Comparison of ENCODE assay signal across 8 cellular contexts in the genomic region with DNA sequence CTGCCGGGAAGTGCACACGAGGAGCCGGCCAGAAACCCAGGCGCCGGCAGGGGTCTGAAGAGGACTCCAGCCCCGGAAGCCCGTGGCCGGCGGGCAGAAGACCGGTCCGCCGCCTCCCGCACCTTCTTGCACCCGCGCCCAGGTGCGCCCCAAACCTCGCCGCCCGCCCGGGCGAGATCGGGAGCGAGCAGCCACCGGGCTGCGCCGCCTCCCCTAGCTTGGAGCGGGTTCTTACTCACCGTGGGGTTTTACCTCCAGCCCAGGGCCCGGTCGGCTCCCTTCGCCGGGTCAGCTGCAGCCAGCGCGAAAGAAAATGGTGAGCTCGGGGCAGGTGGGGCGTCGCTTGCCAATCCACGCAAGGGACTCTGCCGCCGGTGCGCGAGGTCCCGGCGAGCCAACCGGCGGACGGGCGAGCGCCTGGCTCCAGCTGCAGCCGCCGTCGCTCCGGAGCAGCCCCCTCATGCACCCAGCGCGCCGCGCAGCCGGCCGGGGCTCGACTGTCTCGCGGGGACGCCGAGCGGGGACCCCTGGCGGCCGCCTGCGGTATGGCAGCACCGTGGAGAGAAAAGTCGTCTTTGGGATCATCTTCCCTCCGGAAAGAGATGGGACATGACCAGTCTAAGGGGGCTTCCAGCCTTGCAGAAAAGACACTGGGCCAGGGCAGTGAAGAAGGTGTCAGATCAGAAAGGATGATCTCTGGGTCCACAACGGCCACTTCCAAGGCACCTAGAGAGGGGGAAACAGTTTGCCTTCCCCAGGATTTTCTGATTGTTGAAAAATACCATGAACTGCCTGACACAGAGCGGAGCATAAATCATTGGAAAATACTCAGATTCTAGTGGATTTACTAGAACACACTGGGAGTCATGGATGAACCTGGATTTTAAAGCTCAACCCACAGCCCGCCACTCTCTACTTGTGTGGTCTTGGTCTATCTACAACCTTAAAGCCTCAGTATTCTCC. TPM values are rescaled to one million over a fixed set of nuclear protein-coding genes. Genes with fewer than 3 reads are reported as not detected.
A peak's percentile ranks its signal among the peaks of the same experiment; 100 is the strongest.
DNase-seq lines count a peak whose midpoint lies in the region; ATAC-seq and TF ChIP-seq lines count a peak whose summit lies in the region.

A gene (minus strand): TSS at position 499 of the 963 bp plus-strand sequence. CDS start 74,264 bp downstream, outside the sequence.

- no peaks in the 10 kb centered on the region for H3K27me3 Mint-ChIP-seq in activated naive CD8-positive, alpha-beta T cell
- peaks cover 37% of the 10 kb centered on the region for H3K27me3 Mint-ChIP-seq in osteocyte (ENCODE audit: unreplicated experiment)

- TF ChIP-seq POLR2A in testis (IDR thresholded peaks at IDR 0.05), result no peak

- H3K27ac Mint-ChIP-seq in activated naive CD8-positive, alpha-beta T cell, result no peak within 1 kb of the TSS
- peak within 1 kb of the TSS; percentile 78 for H3K27ac Mint-ChIP-seq in osteocyte (ENCODE audit: unreplicated experiment)

- H3K9me3 ChIP-seq in SK-N-SH, result no peaks in the 10 kb centered on the region
- no peaks in the 10 kb centered on the region for H3K9me3 ChIP-seq in testis

- H2AFZ ChIP-seq in SK-N-SH (ENCODE audit: low read depth), result peak within 1 kb of the TSS; percentile 86

- no peak for TF ChIP-seq EP300 in SK-N-SH (IDR thresholded peaks at IDR 0.05; ENCODE audit: borderline replicate concordance in 1 of 2, low read depth in 1 of 2, low read length in 1 of 2)

- ATAC-seq in GM21619 (IDR thresholded peaks at IDR 0.05; ENCODE audit: unreplicated experiment), result peak; percentile 73

- intact Hi-C loops in head of caudate nucleus (cut with DNase I), result loop anchor here (5.0 kb wide), 2 partner anchors 177 to 197 kb away; no protein-coding TSS in a partner anchor
- intact Hi-C loops in testis (cut with DNase I; ENCODE audit: low total_unique reads), result loop anchor here (5.0 kb wide), 1 partner anchor 197 kb away; no protein-coding TSS in a partner anchor

- H3K36me3 Mint-ChIP-seq in activated naive CD8-positive, alpha-beta T cell, result peaks cover 4% of the 10 kb centered on the region
- H3K36me3 Mint-ChIP-seq in osteocyte (ENCODE audit: unreplicated experiment), result no peaks in the 10 kb centered on the region

- peak within 1 kb of the TSS; percentile 58; the same call in 1 of the 2 replicates for H3K9ac ChIP-seq in SK-N-SH

- peak; percentile 76 for TF ChIP-seq RAD21 in SK-N-SH (IDR thresholded peaks at IDR 0.05; ENCODE audit: low read length)

- no peaks in the 10 kb centered on the region for H3K79me2 ChIP-seq in SK-N-SH (ENCODE audit: insufficient read depth)

- H3K27me3 ChIP-seq in SK-N-SH (ENCODE audit: insufficient read depth) (no peaks in the 10 kb centered on the region), testis (no peaks in the 10 kb centered on the region)

- H3K36me3 ChIP-seq in SK-N-SH (replicated peaks in 1 of 2; ENCODE audit: control insufficient read depth in 1 of 2, insufficient read depth in 2 of 2, low read length in 1 of 2) (no peaks in the 10 kb centered on the region), testis (ENCODE audit: low read depth, missing control alignments) (no peaks in the 10 kb centered on the region)

- peak within 1 kb of the TSS; percentile 92 for H3K4me2 ChIP-seq in SK-N-SH

- CTCF ChIA-PET in SK-N-SH (lab: Yijun Ruan, JAX), result interaction anchor here (0.6 to 3.0 kb wide), 33 partner anchors 10 to 583 kb away, joined by 3 to 31 read pairs (median 3); a partner anchor contains a TSS

- peaks cover 12% of the 10 kb centered on the region for H3K4me1 Mint-ChIP-seq in activated naive CD8-positive, alpha-beta T cell (ENCODE audit: low read depth)
- H3K4me1 Mint-ChIP-seq in osteocyte (ENCODE audit: unreplicated experiment), result peaks cover 20% of the 10 kb centered on the region

- peak within 1 kb of the TSS; percentile 41 for H3K4me3 ChIP-seq in Jurkat, Clone E6-1 (ENCODE audit: low read length)
- H3K4me3 ChIP-seq in SK-N-SH (ENCODE audit: low read depth in 2 of 2, low read length in 1 of 2) (peak within 1 kb of the TSS; percentile 72 to 75), testis (peak within 1 kb of the TSS; percentile 78 to 87)

- no peaks in the 10 kb centered on the region for H4K20me1 ChIP-seq in SK-N-SH (ENCODE audit: insufficient read depth)

- peaks cover 14% of the 10 kb centered on the region for H3F3A ChIP-seq in SK-N-SH (replicated peaks; ENCODE audit: insufficient read depth)

- H3K9me3 Mint-ChIP-seq in activated naive CD8-positive, alpha-beta T cell (ENCODE audit: low read depth), result no peaks in the 10 kb centered on the region
- no peaks in the 10 kb centered on the region for H3K9me3 Mint-ChIP-seq in osteocyte (ENCODE audit: unreplicated experiment)

- H3K4me3 Mint-ChIP-seq in activated naive CD8-positive, alpha-beta T cell, result peak within 1 kb of the TSS; percentile 91
- peak within 1 kb of the TSS; percentile 89 for H3K4me3 Mint-ChIP-seq in osteocyte (ENCODE audit: unreplicated experiment)

- POLR2A ChIA-PET in SK-N-SH (lab: Yijun Ruan, JAX), result no interaction called here

- TF ChIP-seq CTCF in SK-N-SH (IDR thresholded peaks at IDR 0.05) (peak; percentile 82), osteocyte (IDR thresholded peaks at IDR 0.05) (peak; percentile 96), testis (IDR thresholded peaks at IDR 0.05) (peak; percentile 96 to 98 (median 97))

- no peaks in the 10 kb centered on the region for H3K9me2 ChIP-seq in SK-N-SH

- WGBS in SK-N-SH (ENCODE audit: low lambda C conversion rate), result 6% methylated on average over 36 of the region's 74 CpGs
- whole genome bisulfite sequencing in testis, 2 donors, result 3 to 40% methylated on average over 2 to 60 of the region's 74 CpGs

- H3K27ac ChIP-seq in SK-N-SH (ENCODE audit: low read depth in 2 of 2, low read length in 1 of 2) (no peak within 1 kb of the TSS; a peak in 1 of 4 replicates), testis (peak within 1 kb of the TSS; percentile 89 to 96)

- peak; percentile 18 for DNase-seq in DMS53 treated with DMSO at 0.1 percent for 48 hours (lab: John Stamatoyannopoulos, UW; ENCODE audit: unreplicated experiment)
- DNase-seq in Jurkat, Clone E6-1 (ENCODE audit: low read depth, low spot score), result peak; percentile 21
- DNase-seq in SK-N-SH, result peak; percentile 93
- peak; percentile 83 to 98 (median 94) for DNase-seq in head of caudate nucleus
- DNase-seq in osteocyte (ENCODE audit: extremely low spot score, unreplicated experiment), result peak; percentile 96
- peak; percentile 90 for DNase-seq in testis

- H3K4me1 ChIP-seq in SK-N-SH (ENCODE audit: control insufficient read depth in 1 of 2, insufficient read depth in 2 of 2, low read depth in 1 of 2, low read length in 1 of 2), result peaks cover 0 to 8% of the 10 kb centered on the region in 2 experiments; a peak in 2 of 4 replicates
- peaks cover 6% of the 10 kb centered on the region for H3K4me1 ChIP-seq in testis

TF ChIP-seq in SK-N-SH, 30 proteins besides CTCF, POLR2A, EP300 and RAD21:
- TF ChIP-seq GATA2 (CRISPR knock-in tag; IDR thresholded peaks at IDR 0.05), result no peak
- TF ChIP-seq CHD2 (IDR thresholded peaks at IDR 0.05; ENCODE audit: low read length, partially characterized antibody), result peak; percentile 12
- peak; percentile 64 for TF ChIP-seq MXI1 (IDR thresholded peaks at IDR 0.05; ENCODE audit: low read depth, low read length)
- 0 out of 2 replicates have a peak, but pooled peaks have one; percentile 38 for TF ChIP-seq NRF1 (IDR thresholded peaks at IDR 0.05; ENCODE audit: low read depth, low read length)
- TF ChIP-seq SMC3 (IDR thresholded peaks at IDR 0.05; ENCODE audit: low read depth, low read length), result peak; percentile 94

RNA-seq across cellular contexts. Expression of the gene that starts here (rescaled TPM):
- 0.17 TPM for polyA plus RNA-seq in Jurkat, Clone E6-1 (2012; ENCODE audit: insufficient read depth, insufficient read length)
- polyA plus RNA-seq in SK-N-SH (2012; rRNA removed) (0.90 and 1.2 TPM in 2 replicates), testis (ENCODE audit: insufficient read depth, low read depth, low replicate concordance) (9.1 TPM)
- 1.1 TPM in 2 replicates for polyA plus RNA-seq in SK-N-SH (2012; cell fraction: cytosol; rRNA removed)
- 0.63 and 1.0 TPM in 2 replicates for polyA plus RNA-seq in SK-N-SH (2012; cell fraction: nucleus; rRNA removed)
- total RNA-seq in osteocyte (7.5 and 7.6 TPM in 2 replicates), testis (10 to 100 TPM; 17.5 to 23.2 TPM)

Comparison
In these comparisons a context has a peak if more than half of its experiments do, and no peak if none do; other contexts are left out.
1. DNase-seq: peak in every context shown above with its lines; median percentile 96 in osteocyte; 94 in head of caudate nucleus; 93 in SK-N-SH; 90 in testis; 21 in Jurkat, Clone E6-1; 18 in DMS53 treated with DMSO at 0.1 percent for 48 hours.
2. H3K27ac ChIP-seq: peak in testis (2 of 2); none in SK-N-SH (0 of 2).
3. Peak in every context shown above with its lines, with median percentiles within 50 percentile points of each other: H3K4me3 ChIP-seq and CTCF ChIP-seq.